In genomic region chrX:40582178-40582577, GRCh38 we compare ENCODE assay signal across 12 cellular contexts. TPM values are rescaled to one million over a fixed set of nuclear protein-coding genes. Genes with fewer than 3 reads are reported as not detected.
DNase-seq lines count a peak whose midpoint lies in the region; ATAC-seq and TF ChIP-seq lines count a peak whose summit lies in the region.
"Not testable (repeated sequence)": the region's sequence is repeated elsewhere in the genome, so short reads cannot be mapped to it uniquely, and the experiment has no call there.
"Had no signal": no experiment of that assay in that cellular context is flagged by ENCODE, and none has a peak within 500 bp of the region (broad histone marks: within the 10 kb centered on the region; RNA-seq: fewer than 3 reads in every experiment).

No MANE protein-coding gene starts in this region.

- H3K9me2 ChIP-seq in HCT116 (ENCODE audit: insufficient read depth); neural cell (ENCODE audit: insufficient read depth, low read length): not testable (repeated sequence)

- not testable (repeated sequence) for H4K20me1 ChIP-seq in HCT116 (ENCODE audit: insufficient read depth); neural cell (ENCODE audit: insufficient read depth)

- TF ChIP-seq POLR2A in HCT116 (IDR thresholded peaks at IDR 0.05; ENCODE audit: borderline replicate concordance, extremely low read depth, insufficient read depth, insufficient read length): not testable (repeated sequence)

- DNase-seq in CD4-positive, CD25-positive, alpha-beta regulatory T cell; HCT116 (ENCODE audit: low read depth, low spot score); T-helper 17 cell; central memory CD8-positive, alpha-beta T cell (ENCODE audit: low spot score in 2 of 2); immature natural killer cell; thoracic aorta (ENCODE audit: low spot score): not testable (repeated sequence)

- not testable (repeated sequence) for ATAC-seq in CD4-positive, CD25-positive, alpha-beta regulatory T cell (ENCODE audit: low read depth in 2 of 2); HCT116; T-helper 17 cell; activated T-helper 17 cell treated with anti-CD3 and anti-CD28 coated beads, Interleukin-2, amount 50 U/mL, for 72 hours (replicated peaks); central memory CD8-positive, alpha-beta T cell (replicated peaks; ENCODE audit: extremely low read depth, poor library complexity, severe bottlenecking); thoracic aorta (ENCODE audit: insufficient number of reproducible peaks, low FRiP score, low read depth)

- POLR2A ChIA-PET in HCT116 (lab: Charles Lee): not testable (repeated sequence)

- not testable (repeated sequence) for H3K27me3 Mint-ChIP-seq in CD4-positive, CD25-positive, alpha-beta regulatory T cell; T-helper 17 cell; activated T-helper 17 cell treated with anti-CD3 and anti-CD28 coated beads, Interleukin-2, amount 50 U/mL, for 72 hours; central memory CD8-positive, alpha-beta T cell
- peaks cover 2 to 10% (median 5%) of the 10 kb centered on the region in 3 donors for H3K27me3 Mint-ChIP-seq in immature natural killer cell (ENCODE audit: low read depth in 3 of 3)

- peak overlapping the region; percentile 79 for H3K4me2 ChIP-seq in HCT116 (ENCODE audit: low read length)
- not testable (repeated sequence) for H3K4me2 ChIP-seq in neural cell (ENCODE audit: low read length)

- not testable (repeated sequence) for H3K27ac ChIP-seq in CD4-positive, CD25-positive, alpha-beta regulatory T cell (ENCODE audit: insufficient read depth, low read length, poor library complexity, severe bottlenecking); HCT116 (ENCODE audit: low read depth, low read length); neural cell (ENCODE audit: low read length); thoracic aorta

- RAD21 ChIA-PET in HCT116 (lab: Charles Lee; ENCODE audit: low non-redundant PET in 1 of 2, low total read pairs in 2 of 2, uncharacterized antibody in 2 of 2, unreplicated experiment in 2 of 2): not testable (repeated sequence)

- peaks cover 14% of the 10 kb centered on the region for H3K4me1 ChIP-seq in CD4-positive, CD25-positive, alpha-beta regulatory T cell (ENCODE audit: control insufficient read depth, insufficient read depth, low read length, poor library complexity, severe bottlenecking)
- H3K4me1 ChIP-seq in HCT116 (ENCODE audit: control insufficient read depth in 1 of 2, insufficient read depth in 2 of 2, low read length in 2 of 2): peaks cover 0 to 11% of the 10 kb centered on the region in 2 experiments; a peak in 2 of 4 replicates
- H3K4me1 ChIP-seq in thoracic aorta (ENCODE audit: control insufficient read depth in 1 of 2, low read depth in 2 of 2): peaks cover 7 to 11% of the 10 kb centered on the region in 2 donors

- not testable (repeated sequence) for H3K9me3 ChIP-seq in CD4-positive, CD25-positive, alpha-beta regulatory T cell (ENCODE audit: control insufficient read depth in 2 of 2, low read length in 2 of 2); HCT116 (ENCODE audit: control insufficient read depth in 1 of 2, insufficient read depth in 1 of 2, low read depth in 1 of 2, low read length in 2 of 2); T-helper 17 cell (ENCODE audit: control insufficient read depth, low read length, poor library complexity, severe bottlenecking); neural cell (ENCODE audit: low read length); thoracic aorta

- not testable (repeated sequence) for H3K9ac ChIP-seq in HCT116 (ENCODE audit: low read length); neural cell (ENCODE audit: low read length)

- CTCF ChIA-PET in HCT116 (lab: Charles Lee): not testable (repeated sequence)

- BruUV-seq in HCT116 (replicated peaks; lab: Mats Ljungman, UMichigan): not testable (repeated sequence)

- H3K4me1 Mint-ChIP-seq in CD4-positive, CD25-positive, alpha-beta regulatory T cell: peaks cover 14 to 44% (median 26%) of the 10 kb centered on the region in 4 donors
- peaks cover 21% of the 10 kb centered on the region for H3K4me1 Mint-ChIP-seq in T-helper 17 cell
- H3K4me1 Mint-ChIP-seq in activated T-helper 17 cell treated with anti-CD3 and anti-CD28 coated beads, Interleukin-2, amount 50 U/mL, for 72 hours: peaks cover 22% of the 10 kb centered on the region
- peaks cover 34% of the 10 kb centered on the region for H3K4me1 Mint-ChIP-seq in central memory CD8-positive, alpha-beta T cell
- H3K4me1 Mint-ChIP-seq in immature natural killer cell: peaks cover 19 to 45% of the 10 kb centered on the region in 2 donors

- peak overlapping the region; percentile 34 for H3K4me3 ChIP-seq in CD4-positive, CD25-positive, alpha-beta regulatory T cell (ENCODE audit: low read depth, low read length)
- peak overlapping the region; percentile 64 to 70; a peak in 2 of 4 replicates for H3K4me3 ChIP-seq in HCT116 (replicated peaks in 1 of 2; ENCODE audit: low read depth in 1 of 2, low read length in 2 of 2)
- peak overlapping the region; percentile 72 for H3K4me3 ChIP-seq in neural cell (ENCODE audit: low read length)
- H3K4me3 ChIP-seq in thoracic aorta: peak overlapping the region; percentile 87

- intact Hi-C loops in HCT116 (cut with micrococcal nuclease): not testable (repeated sequence)

- not testable (repeated sequence) for TF ChIP-seq RAD21 in HCT116 (IDR thresholded peaks at IDR 0.05; ENCODE audit: low read depth); neural cell (conservative IDR thresholded peaks at IDR 0.05)

- not testable (repeated sequence) for H3F3A ChIP-seq in neural cell (ENCODE audit: insufficient read depth, low read length, poor library complexity, severe bottlenecking)

- H3K4me3 Mint-ChIP-seq in CD4-positive, CD25-positive, alpha-beta regulatory T cell: peak overlapping the region in 3 of 4 donors; percentile 53 to 98 (median 90)
- H3K4me3 Mint-ChIP-seq in T-helper 17 cell (peak overlapping the region; percentile 58), immature natural killer cell (peak overlapping the region in 4 of 5 donors; percentile 13 to 95 (median 60))
- peak overlapping the region; percentile 92 for H3K4me3 Mint-ChIP-seq in activated T-helper 17 cell treated with anti-CD3 and anti-CD28 coated beads, Interleukin-2, amount 50 U/mL, for 72 hours
- peak overlapping the region; percentile 92 for H3K4me3 Mint-ChIP-seq in central memory CD8-positive, alpha-beta T cell

- H3K36me3 ChIP-seq in CD4-positive, CD25-positive, alpha-beta regulatory T cell (ENCODE audit: control insufficient read depth, insufficient read depth, low read length); HCT116 (ENCODE audit: control insufficient read depth in 1 of 2, insufficient read depth in 2 of 2, low read length in 2 of 2); neural cell (ENCODE audit: insufficient read depth, low read length); thoracic aorta: not testable (repeated sequence)

- peak overlapping the region in 1 of 3 donors; percentile 96 for H3K27ac Mint-ChIP-seq in CD4-positive, CD25-positive, alpha-beta regulatory T cell
- not testable (repeated sequence) for H3K27ac Mint-ChIP-seq in T-helper 17 cell; central memory CD8-positive, alpha-beta T cell (ENCODE audit: low read depth)
- H3K27ac Mint-ChIP-seq in activated T-helper 17 cell treated with anti-CD3 and anti-CD28 coated beads, Interleukin-2, amount 50 U/mL, for 72 hours: peak overlapping the region; percentile 8
- H3K27ac Mint-ChIP-seq in immature natural killer cell: peak overlapping the region in 4 of 6 donors; percentile 3 to 88 (median 64)

- not testable (repeated sequence) for H3K9me3 Mint-ChIP-seq in CD4-positive, CD25-positive, alpha-beta regulatory T cell; activated T-helper 17 cell treated with anti-CD3 and anti-CD28 coated beads, Interleukin-2, amount 50 U/mL, for 72 hours; central memory CD8-positive, alpha-beta T cell; immature natural killer cell

- H3K36me3 Mint-ChIP-seq in CD4-positive, CD25-positive, alpha-beta regulatory T cell; T-helper 17 cell (ENCODE audit: low read depth); activated T-helper 17 cell treated with anti-CD3 and anti-CD28 coated beads, Interleukin-2, amount 50 U/mL, for 72 hours (ENCODE audit: low read depth); central memory CD8-positive, alpha-beta T cell (ENCODE audit: insufficient read depth); immature natural killer cell: not testable (repeated sequence)

- TF ChIP-seq CTCF in HCT116 (IDR thresholded peaks at IDR 0.05 in 2 of 3, conservative IDR thresholded peaks at IDR 0.05 in 1 of 3; ENCODE audit: borderline replicate concordance in 1 of 3, insufficient read depth in 1 of 3, low read depth in 2 of 3, low read length in 2 of 3); neural cell (IDR thresholded peaks at IDR 0.05; ENCODE audit: poor library complexity, severe bottlenecking); thoracic aorta (IDR thresholded peaks at IDR 0.05): not testable (repeated sequence)

- peaks cover 11% of the 10 kb centered on the region for H3K79me2 ChIP-seq in HCT116 (ENCODE audit: insufficient read depth, low read length)
- peaks cover 14% of the 10 kb centered on the region for H3K79me2 ChIP-seq in neural cell (replicated peaks; ENCODE audit: insufficient read depth, low read length)

- not testable (repeated sequence) for H2AFZ ChIP-seq in HCT116 (ENCODE audit: low read depth, low read length, poor library complexity, severe bottlenecking); neural cell (ENCODE audit: low read depth, low read length)

- not testable (repeated sequence) for TF ChIP-seq EP300 in neural cell (conservative IDR thresholded peaks at IDR 0.05; ENCODE audit: poor library complexity, severe bottlenecking)

- H3K27me3 ChIP-seq in CD4-positive, CD25-positive, alpha-beta regulatory T cell (ENCODE audit: control insufficient read depth, insufficient read depth, low read length); HCT116 (ENCODE audit: insufficient read depth, low read length); neural cell (ENCODE audit: insufficient read depth, low read depth, low read length); thoracic aorta (replicated peaks; ENCODE audit: insufficient read depth): not testable (repeated sequence)

RNA-seq across cellular contexts. Expression of gene ATP6AP2, which starts 1.4 kb away (rescaled TPM):
- 63.2 TPM for total RNA-seq in CD4-positive, CD25-positive, alpha-beta regulatory T cell
- 100 to 1,000 TPM; 153 to 209 (median 163) TPM for polyA plus RNA-seq in CD4-positive, CD25-positive, alpha-beta regulatory T cell
- 62.0 TPM for total RNA-seq in HCT116 (2021; ENCODE audit: unreplicated experiment)
- polyA plus RNA-seq in HCT116 (2012): 67.3 and 73.6 TPM in 2 replicates
- 10 to 100 TPM; 81.2 to 82.6 TPM for total RNA-seq in T-helper 17 cell
- 10 to 100 TPM; 44.9 to 82.6 TPM for total RNA-seq in activated T-helper 17 cell treated with anti-CD3 and anti-CD28 coated beads, Interleukin-2, amount 50 U/mL, for 72 hours
- 100 to 1,000 TPM; 212 to 252 (median 220) TPM for polyA plus RNA-seq in immature natural killer cell
- polyA plus RNA-seq in neural cell: 203 and 236 TPM in 2 replicates
- polyA minus RNA-seq in neural cell: 100 and 102 TPM in 2 replicates
- 100 to 1,000 TPM; 126 to 176 TPM for total RNA-seq in thoracic aorta

RNA-seq across cellular contexts. Expression of gene MPC1L, which starts 41.0 kb away (rescaled TPM):
- total RNA-seq in CD4-positive, CD25-positive, alpha-beta regulatory T cell: not detected
- polyA plus RNA-seq in CD4-positive, CD25-positive, alpha-beta regulatory T cell: under 1 TPM in 1 of 4 donors, not detected in 3; 0.42 TPM
- not detected for total RNA-seq in HCT116 (2021; ENCODE audit: unreplicated experiment)
- 0.13 TPM in 1 of 2 replicates, not detected in the other for polyA plus RNA-seq in HCT116 (2012)
- not detected for total RNA-seq in T-helper 17 cell
- not detected for total RNA-seq in activated T-helper 17 cell treated with anti-CD3 and anti-CD28 coated beads, Interleukin-2, amount 50 U/mL, for 72 hours
- polyA plus RNA-seq in immature natural killer cell: not detected
- not detected in 2 replicates for polyA plus RNA-seq in neural cell
- polyA minus RNA-seq in neural cell: not detected in 2 replicates
- not detected for total RNA-seq in thoracic aorta
- total RNA-seq: liver; spleen; T-helper 1 cell treated with Interleukin-12 subunit alpha and Interleukin-12 subunit beta and Interleukin-4 antibody, amounts not matched to agents 30 ng/mL and 1 ng/mL, for 36 hours had no signal
- polyA plus RNA-seq: IgD-negative memory B cell, liver had no signal

Comparison
In these comparisons a context has a peak if more than half of its experiments do, and no peak if none do; other contexts are left out.
1. H3K4me3 ChIP-seq: peak in every context shown above with its lines; median percentile 87 in thoracic aorta; 72 in neural cell; 67 in HCT116; 34 in CD4-positive, CD25-positive, alpha-beta regulatory T cell.